19 cellular contexts compared by ENCODE assay signal in genomic region chr9:116476935-116477381, GRCh38.
DNase-seq lines count a peak whose midpoint lies in the region; ATAC-seq and TF ChIP-seq lines count a peak whose summit lies in the region.
"Had no signal": no experiment of that assay in that cellular context is flagged by ENCODE, and none has a peak within 500 bp of the region (broad histone marks: within the 10 kb centered on the region; RNA-seq: fewer than 3 reads in every experiment).

No MANE protein-coding gene starts in this region.

- intact Hi-C loops in ovary (cut with DNase I), result loop anchor here in 3 of 4 donors (2.0 to 10.0 kb wide), 2 partner anchors 116 to 322 kb away; partner anchors contain the start of gene PAPPA (in 2 of the 3)

- H4K91ac ChIP-seq in H9 (ENCODE audit: insufficient read length, low read depth, low read length), result no peak overlapping the region

- DNase-seq in H9 (no peak), choroid plexus epithelial cell (ENCODE audit: low read depth) (peak; percentile 18), hepatocyte (ENCODE audit: low spot score) (peak; percentile 35), ovary (peak; percentile 58 to 75 (median 61)), NCI-H2107 treated with DMSO at 0.1 percent for 48 hours (lab: John Stamatoyannopoulos, UW; ENCODE audit: unreplicated experiment) (no peak), NCI-H2029 (lab: John Stamatoyannopoulos, UW) (no peak)
- DNase-seq in activated CD4-positive, alpha-beta memory T cell treated with anti-CD3 and anti-CD28 coated beads, Interleukin-2, amount 10 ng/mL, durations not matched to agents 7 days and 5 days, result no peak
- DNase-seq: activated CD4-positive, alpha-beta T cell treated with anti-CD3 and anti-CD28 coated beads for 48 hours; activated naive CD4-positive, alpha-beta T cell; Kasumi-1; NCI-H1105; NCI-H2171 treated with DMSO at 0.1 percent for 48 hours; NCI-H774; SK-N-SH; stimulated activated naive CD8-positive, alpha-beta T cell treated with anti-CD3 and anti-CD28 coated beads, Interleukin-15, Interleukin-2, amounts not matched to agents 100 U/mL and 50 U/mL, for 24 hours; T1000 had no signal

- TF ChIP-seq EP300 in ovary (IDR thresholded peaks at IDR 0.05), result no peak

- H3K23ac ChIP-seq in H9 (ENCODE audit: insufficient read length, low read depth, low read length), result no peak overlapping the region

- ATAC-seq in GM21381 (IDR thresholded peaks at IDR 0.05; ENCODE audit: unreplicated experiment), result no peak
- ATAC-seq: stimulated activated naive CD8-positive, alpha-beta T cell treated with anti-CD3 and anti-CD28 coated beads, Interleukin-15, Interleukin-2, amounts not matched to agents 100 U/mL and 50 U/mL, for 24 hours had no signal

- H2AFZ ChIP-seq in H9 (ENCODE audit: low read length) (no peak overlapping the region), hepatocyte (no peak overlapping the region)

- peaks cover 0 to 5% (median 3%) of the 10 kb centered on the region in 3 experiments; a peak in 3 of 7 replicates for H3K36me3 Mint-ChIP-seq in H9 (ENCODE audit: insufficient read depth in 1 of 3, low read depth in 3 of 3)
- no peaks in the 10 kb centered on the region for H3K36me3 Mint-ChIP-seq in activated CD4-positive, alpha-beta memory T cell treated with anti-CD3 and anti-CD28 coated beads, Interleukin-2, amount 10 ng/mL, durations not matched to agents 7 days and 5 days (ENCODE audit: low read depth)
- H3K36me3 Mint-ChIP-seq: CD14-positive monocyte had no signal

- no peak overlapping the region for H2BK5ac ChIP-seq in H9 (ENCODE audit: insufficient read length, low read length)

- H3K9me2 ChIP-seq in hepatocyte (replicated peaks; ENCODE audit: insufficient read depth), result no peaks in the 10 kb centered on the region
- H3K9me2 ChIP-seq: SK-N-SH had no signal

- H3K27me3 ChIP-seq in H9 (ENCODE audit: insufficient read depth, low read length) (no peaks in the 10 kb centered on the region), hepatocyte (no peaks in the 10 kb centered on the region), ovary (no peaks in the 10 kb centered on the region)

- no peaks in the 10 kb centered on the region for H3K9me3 Mint-ChIP-seq in H9
- H3K9me3 Mint-ChIP-seq in activated CD4-positive, alpha-beta memory T cell treated with anti-CD3 and anti-CD28 coated beads, Interleukin-2, amount 10 ng/mL, durations not matched to agents 7 days and 5 days, result no peaks in the 10 kb centered on the region

- no peak overlapping the region for H2BK12ac ChIP-seq in H9 (ENCODE audit: insufficient read length, low read depth, low read length)

- H3K9ac ChIP-seq in H9 (ENCODE audit: extremely low read depth, insufficient read length, low read length), result no peak overlapping the region
- H3K9ac ChIP-seq: SK-N-SH had no signal

- TF ChIP-seq CTCF in H9 (conservative IDR thresholded peaks at IDR 0.05) (no peak), choroid plexus epithelial cell (conservative IDR thresholded peaks at IDR 0.05; ENCODE audit: low read depth, low read length) (no peak), hepatocyte (IDR thresholded peaks at IDR 0.05; ENCODE audit: poor library complexity) (no peak), ovary (IDR thresholded peaks at IDR 0.05) (no peak)

- TF ChIP-seq POLR2A in ovary (IDR thresholded peaks at IDR 0.05), result no peak

- peak overlapping the region; percentile 44; the same call in 1 of the 2 replicates for H3K14ac ChIP-seq in H9 (ENCODE audit: insufficient read depth, low read length)

- H2BK20ac ChIP-seq in H9 (ENCODE audit: low read depth, low read length, poor library complexity, severe bottlenecking), result no peak overlapping the region

- H3K4me1 ChIP-seq in H9 (ENCODE audit: insufficient read depth, low read length), result peaks cover 12% of the 10 kb centered on the region
- H3K4me1 ChIP-seq in hepatocyte (ENCODE audit: insufficient read depth), result peaks cover 8% of the 10 kb centered on the region
- peaks cover 9% of the 10 kb centered on the region for H3K4me1 ChIP-seq in ovary (ENCODE audit: insufficient read depth)
- H3K4me1 ChIP-seq: prostate gland had no signal

- H3T11ph ChIP-seq in H9 (ENCODE audit: low read length), result no peak overlapping the region

- H3K18ac ChIP-seq in H9 (ENCODE audit: insufficient read length, low read depth, low read length), result no peak overlapping the region

- H3K4me3 ChIP-seq in choroid plexus epithelial cell (ENCODE audit: low read depth, low read length), result no peak overlapping the region
- H3K4me3 ChIP-seq in hepatocyte, result no peak overlapping the region
- H3K4me3 ChIP-seq in ovary, result no peak overlapping the region
- H3K4me3 ChIP-seq: prostate gland had no signal

- no peaks in the 10 kb centered on the region for H3K9me3 ChIP-seq in H9 (ENCODE audit: control insufficient read depth, low read depth, low read length)
- no peaks in the 10 kb centered on the region for H3K9me3 ChIP-seq in hepatocyte (ENCODE audit: low read depth)
- H3K9me3 ChIP-seq in ovary, result no peaks in the 10 kb centered on the region
- H3K9me3 ChIP-seq: prostate gland, SK-N-SH had no signal

- POLR2A ChIA-PET in activated CD4-positive, alpha-beta memory T cell treated with anti-CD3 and anti-CD28 coated beads, Interleukin-2, amount 10 ng/mL, durations not matched to agents 7 days and 5 days (lab: Charles Lee), result no interaction called here

- H3K4me3 Mint-ChIP-seq in H9, result no peak overlapping the region
- H3K4me3 Mint-ChIP-seq in activated CD4-positive, alpha-beta memory T cell treated with anti-CD3 and anti-CD28 coated beads, Interleukin-2, amount 10 ng/mL, durations not matched to agents 7 days and 5 days, result no peak overlapping the region
- H3K4me3 Mint-ChIP-seq: CD14-positive monocyte had no signal

- H3K27ac ChIP-seq in H9 (ENCODE audit: insufficient read length, low read depth, low read length) (no peak overlapping the region), hepatocyte (peak overlapping the region; percentile 24), ovary (peak overlapping the region in 1 of 2 donors; percentile 67)

- no peaks in the 10 kb centered on the region; the same call in none of the 2 replicates for H3K27me3 Mint-ChIP-seq in H9 (ENCODE audit: low read depth)
- no peaks in the 10 kb centered on the region for H3K27me3 Mint-ChIP-seq in activated CD4-positive, alpha-beta memory T cell treated with anti-CD3 and anti-CD28 coated beads, Interleukin-2, amount 10 ng/mL, durations not matched to agents 7 days and 5 days

- H4K8ac ChIP-seq in H9 (replicated peaks; ENCODE audit: insufficient read length, low read depth, low read length), result no peak overlapping the region

- no peaks in the 10 kb centered on the region for H3K79me1 ChIP-seq in H9 (ENCODE audit: insufficient read depth, low read depth, low read length, poor library complexity, severe bottlenecking)

- H3K27ac Mint-ChIP-seq in H9, result peak overlapping the region in 2 of 3 experiments; percentile 33 to 84; a peak in 2 of 7 replicates
- H3K27ac Mint-ChIP-seq in activated CD4-positive, alpha-beta memory T cell treated with anti-CD3 and anti-CD28 coated beads, Interleukin-2, amount 10 ng/mL, durations not matched to agents 7 days and 5 days, result no peak overlapping the region
- H3K27ac Mint-ChIP-seq: CD14-positive monocyte had no signal

- H3K36me3 ChIP-seq in hepatocyte (replicated peaks; ENCODE audit: insufficient read depth, low read depth), result no peaks in the 10 kb centered on the region
- no peaks in the 10 kb centered on the region for H3K36me3 ChIP-seq in ovary
- H3K36me3 ChIP-seq: prostate gland had no signal

- WGBS in H9 (ENCODE audit: extremely low coverage, insufficient read length, low lambda C conversion rate), result no CpG with 5 or more reads among the region's 10 CpGs
- 52% methylated on average over 10 of the region's 10 CpGs for WGBS in hepatocyte (ENCODE audit: low lambda C conversion rate, missing lambda C conversion rate)
- WGBS in ovary, 3 donors, result 8 to 18% (median 12%) methylated on average over 10 of the region's 10 CpGs

- no peak overlapping the region for H2BK15ac ChIP-seq in H9 (ENCODE audit: low read depth, low read length)

- H3K4ac ChIP-seq in H9 (ENCODE audit: low read depth, low read length), result no peak overlapping the region

- H3K79me2 ChIP-seq in H9 (ENCODE audit: insufficient read depth, low read length) (no peaks in the 10 kb centered on the region), hepatocyte (no peaks in the 10 kb centered on the region)

- H3K4me2 ChIP-seq in H9 (ENCODE audit: insufficient read depth, insufficient read length, low read length) (no peak overlapping the region), hepatocyte (peak overlapping the region; percentile 44)
- H3K4me2 ChIP-seq: SK-N-SH had no signal

- H2AK5ac ChIP-seq in H9 (ENCODE audit: insufficient read length, low read length), result no peak overlapping the region

- H3K23me2 ChIP-seq in H9 (ENCODE audit: insufficient read length, low read depth, low read length, poor library complexity, severe bottlenecking), result no peaks in the 10 kb centered on the region

- no peak overlapping the region for H2BK120ac ChIP-seq in H9 (ENCODE audit: low read depth, low read length, poor library complexity, severe bottlenecking)

- peaks cover 24 to 27% of the 10 kb centered on the region in 2 experiments for H3K4me1 Mint-ChIP-seq in H9
- H3K4me1 Mint-ChIP-seq in activated CD4-positive, alpha-beta memory T cell treated with anti-CD3 and anti-CD28 coated beads, Interleukin-2, amount 10 ng/mL, durations not matched to agents 7 days and 5 days, result no peaks in the 10 kb centered on the region

- H4K5ac ChIP-seq in H9 (ENCODE audit: insufficient read length, low read depth, low read length), result no peak overlapping the region

- H4K20me1 ChIP-seq in H9 (ENCODE audit: control insufficient read depth, insufficient read depth, insufficient read length), result no peaks in the 10 kb centered on the region
- H4K20me1 ChIP-seq in hepatocyte (ENCODE audit: insufficient read depth, poor library complexity, severe bottlenecking), result no peaks in the 10 kb centered on the region

- CTCF ChIA-PET in activated CD4-positive, alpha-beta memory T cell treated with anti-CD3 and anti-CD28 coated beads, Interleukin-2, amount 10 ng/mL, durations not matched to agents 7 days and 5 days (lab: Charles Lee), result no interaction called here

- no peak overlapping the region for H3K56ac ChIP-seq in H9 (ENCODE audit: insufficient read length, low read depth, low read length)

Comparison
In these comparisons a context has a peak if more than half of its experiments do, and no peak if none do; other contexts are left out.
1. DNase-seq: peak in choroid plexus epithelial cell (single experiment), hepatocyte (single experiment) and ovary (5 of 5); none in H9 (single experiment), activated CD4-positive, alpha-beta memory T cell treated with anti-CD3 and anti-CD28 coated beads, Interleukin-2, amount 10 ng/mL, durations not matched to agents 7 days and 5 days (single experiment), NCI-H2107 treated with DMSO at 0.1 percent for 48 hours (single experiment) and NCI-H2029 (single experiment).